ENCODE assay signal across 23 cellular contexts in genomic region chr1:54004481-54005049, GRCh38. TPM values are rescaled to one million over a fixed set of nuclear protein-coding genes. Genes with fewer than 3 reads are reported as not detected.
DNase-seq lines count a peak whose midpoint lies in the region; ATAC-seq and TF ChIP-seq lines count a peak whose summit lies in the region.
"Had no signal": no experiment of that assay in that cellular context is flagged by ENCODE, and none has a peak within 500 bp of the region (broad histone marks: within the 10 kb centered on the region; RNA-seq: fewer than 3 reads in every experiment).

No MANE protein-coding gene starts in this region.

- H3K4me3 Mint-ChIP-seq in endodermal cell = no peak overlapping the region
- H3K4me3 Mint-ChIP-seq: CD4-positive, alpha-beta memory T cell; GM23338; H9 had no signal

- H3K27ac ChIP-seq in heart left ventricle (no peak overlapping the region), endodermal cell (ENCODE audit: low read depth, low read length) (no peak overlapping the region)

- TF ChIP-seq CTCF in heart left ventricle (IDR thresholded peaks at IDR 0.05) = no peak
- TF ChIP-seq CTCF in GM13977 (IDR thresholded peaks at IDR 0.05; ENCODE audit: extremely low read depth, insufficient read depth, missing control alignments) = no peak
- no peak for TF ChIP-seq CTCF in endodermal cell (conservative IDR thresholded peaks at IDR 0.05)

- H3K36me3 ChIP-seq in heart left ventricle (no peaks in the 10 kb centered on the region), endodermal cell (ENCODE audit: control insufficient read depth, insufficient read depth, low read length) (no peaks in the 10 kb centered on the region)

- H3K27me3 Mint-ChIP-seq in endodermal cell (ENCODE audit: insufficient read depth) = no peaks in the 10 kb centered on the region

- 81 to 95% (median 91%) methylated on average over 16 to 27 of the region's 27 CpGs for WGBS in heart left ventricle, 4 donors
- 95% methylated on average over 8 to 27 of the region's 27 CpGs for WGBS in endodermal cell (ENCODE audit: insufficient coverage in 1 of 2, insufficient read length in 1 of 2), 2 experiments

- H3K4me3 ChIP-seq in heart left ventricle = no peak overlapping the region
- H3K4me3 ChIP-seq in endodermal cell (ENCODE audit: low read length) = peak overlapping the region; percentile 56
- H3K4me3 ChIP-seq: GM12878, GM23338 had no signal

- intact Hi-C loops in heart left ventricle (cut with DNase I) = no loop called here
- intact Hi-C loops in cardiac septum (cut with DNase I) = no loop called here

- H3K9ac ChIP-seq in endodermal cell (ENCODE audit: extremely low read depth, low read length, poor library complexity, severe bottlenecking) = no peak overlapping the region

- TF ChIP-seq POLR2A in heart left ventricle (IDR thresholded peaks at IDR 0.05) = no peak

- H3K4me1 ChIP-seq in heart left ventricle (no peaks in the 10 kb centered on the region), endodermal cell (ENCODE audit: control insufficient read depth, insufficient read depth, low read length) (no peaks in the 10 kb centered on the region)

- ATAC-seq in heart left ventricle (peak in 3 of 4 donors; percentile 57 to 80 (median 66)), HG03439 (IDR thresholded peaks at IDR 0.05; ENCODE audit: unreplicated experiment) (no peak), HG02870 (IDR thresholded peaks at IDR 0.05; ENCODE audit: unreplicated experiment) (no peak)
- ATAC-seq: GM12878, GM23338, HCT116 had no signal

- peak in 1 of 5 donors; percentile 61 for DNase-seq in heart left ventricle
- DNase-seq in cardiac septum (ENCODE audit: low spot score) = no peak
- DNase-seq in GM13977 (ENCODE audit: low spot score) = peak; percentile 3
- DNase-seq in endodermal cell = no peak
- DNase-seq in mesenteric fat pad (ENCODE audit: low spot score) = peak; percentile 45
- no peak for DNase-seq in EL
- DNase-seq: C1 segment of cervical spinal cord; Calu3; CD4-positive, alpha-beta memory T cell; COR-L47; DMS153; DND-41; GDM1; H9 had no signal

- H3K27ac Mint-ChIP-seq in endodermal cell = no peak overlapping the region
- H3K27ac Mint-ChIP-seq: CD4-positive, alpha-beta memory T cell; GM23338; H9 had no signal

- H3K4me1 Mint-ChIP-seq in endodermal cell = peaks cover 3% of the 10 kb centered on the region
- H3K4me1 Mint-ChIP-seq: CD4-positive, alpha-beta memory T cell; GM23338; H9 had no signal

- peaks cover 29% of the 10 kb centered on the region for H3K9me3 Mint-ChIP-seq in endodermal cell

- H3K9me3 ChIP-seq in heart left ventricle (no peaks in the 10 kb centered on the region), endodermal cell (ENCODE audit: control insufficient read depth, low read length) (peaks cover 35% of the 10 kb centered on the region)

- peaks cover 2% of the 10 kb centered on the region for H3K36me3 Mint-ChIP-seq in endodermal cell (ENCODE audit: low read depth)
- H3K36me3 Mint-ChIP-seq: CD4-positive, alpha-beta memory T cell had no signal

- in situ Hi-C loops in GM13977 (cut with MboI; ENCODE audit: low pct_unique_long_range_greater_than_20kb, low sequenced_read_pairs, unreplicated experiment) = no loop called here

- H3K27me3 ChIP-seq in heart left ventricle = peaks cover 0 to 5% (median 0%) of the 10 kb centered on the region in 9 donors
- H3K27me3 ChIP-seq in endodermal cell (ENCODE audit: control insufficient read depth, insufficient read depth, low read length, poor library complexity, severe bottlenecking) = no peaks in the 10 kb centered on the region

RNA-seq across cellular contexts. Expression of gene LDLRAD1, which starts 13.4 kb away (rescaled TPM):
- total RNA-seq in heart left ventricle (not detected), cardiac septum (not detected), endodermal cell (not detected), mesenteric fat pad (not detected)
- polyA plus RNA-seq in heart left ventricle = not detected
- polyA plus RNA-seq in endodermal cell (2013, experiment 1 of 2) = not detected
- not detected for polyA plus RNA-seq in endodermal cell (2013, experiment 2 of 2)
- total RNA-seq: A172; A673; Calu3; CD4-positive, alpha-beta memory T cell; GM12878; GM23338; H4; H9 had no signal
- polyA plus RNA-seq: BJ; CD4-positive, alpha-beta memory T cell; GM12878; GM23338 had no signal

RNA-seq across cellular contexts. Expression of gene TMEM59, which starts 48.4 kb away (rescaled TPM):
- total RNA-seq in heart left ventricle (100 to 1,000 TPM; 193 to 496 (median 352) TPM), cardiac septum (289 TPM), endodermal cell (100 to 1,000 TPM in 1 of 2 donors, 10 to 100 TPM in 1; 99.6 to 112 TPM), mesenteric fat pad (364 TPM)
- polyA plus RNA-seq in heart left ventricle = 100 to 1,000 TPM; 124 to 254 TPM
- 157 TPM for polyA plus RNA-seq in endodermal cell (2013, experiment 1 of 2)
- polyA plus RNA-seq in endodermal cell (2013, experiment 2 of 2) = 139 TPM

RNA-seq across cellular contexts. Expression of gene TCEANC2, which starts 48.8 kb away (rescaled TPM):
- total RNA-seq in heart left ventricle (1 to 10 TPM; 3.0 to 6.6 (median 4.6) TPM), cardiac septum (4.1 TPM), endodermal cell (1 to 10 TPM; 5.9 to 6.6 TPM), mesenteric fat pad (4.2 TPM)
- polyA plus RNA-seq in heart left ventricle = 1 to 10 TPM; 2.4 to 2.5 TPM
- polyA plus RNA-seq in endodermal cell (2013, experiment 1 of 2) = 5.4 TPM
- 5.3 TPM for polyA plus RNA-seq in endodermal cell (2013, experiment 2 of 2)

RNA-seq across cellular contexts. Expression of gene LRRC42, which starts 58.4 kb away (rescaled TPM):
- 10 to 100 TPM; 10.9 to 18.5 (median 14.3) TPM for total RNA-seq in heart left ventricle
- 10 to 100 TPM in 1 of 2 donors, 1 to 10 TPM in 1; 3.7 to 18.2 TPM for polyA plus RNA-seq in heart left ventricle
- total RNA-seq in cardiac septum = 19.1 TPM
- 10 to 100 TPM; 46.0 to 55.1 TPM for total RNA-seq in endodermal cell
- 62.3 TPM for polyA plus RNA-seq in endodermal cell (2013, experiment 1 of 2)
- 59.9 TPM for polyA plus RNA-seq in endodermal cell (2013, experiment 2 of 2)
- 18.0 TPM for total RNA-seq in mesenteric fat pad

RNA-seq across cellular contexts. Expression of gene IFT25, which starts 59.1 kb away (rescaled TPM):
- total RNA-seq in heart left ventricle = 10 to 100 TPM in 6 of 9 donors, 1 to 10 TPM in 3; 6.5 to 17.6 (median 12.3) TPM
- polyA plus RNA-seq in heart left ventricle = 10 to 100 TPM; 10.6 to 11.6 TPM
- 11.1 TPM for total RNA-seq in cardiac septum
- 10 to 100 TPM; 34.8 to 56.7 TPM for total RNA-seq in endodermal cell
- 52.3 TPM for polyA plus RNA-seq in endodermal cell (2013, experiment 1 of 2)
- 50.7 TPM for polyA plus RNA-seq in endodermal cell (2013, experiment 2 of 2)
- total RNA-seq in mesenteric fat pad = 17.2 TPM

Comparison
In these comparisons a context has a peak if more than half of its experiments do, and no peak if none do; other contexts are left out.
1. ATAC-seq: peak in heart left ventricle (3 of 4); none in HG03439 (single experiment) and HG02870 (single experiment).
2. DNase-seq: peak in GM13977 (single experiment) and mesenteric fat pad (single experiment); none in cardiac septum (single experiment), endodermal cell (single experiment) and EL (single experiment).